8 cellular contexts compared by ENCODE assay signal in genomic region chr15:98442379-98442833, GRCh38.
DNase-seq lines count a peak whose midpoint lies in the region; ATAC-seq and TF ChIP-seq lines count a peak whose summit lies in the region.

No MANE protein-coding gene starts in this region.

- intact Hi-C loops in CD4-positive, alpha-beta T cell (cut with DNase I, micrococcal nuclease) = loop anchor here (1.0 to 10.0 kb wide), 5 partner anchors 216 to 772 kb away; no protein-coding TSS in a partner anchor

- H3K23ac ChIP-seq in neuronal stem cell (ENCODE audit: low read depth, low read length, poor library complexity) = no peak overlapping the region

- no peak overlapping the region for H2BK120ac ChIP-seq in neuronal stem cell (ENCODE audit: low read depth, low read length)

- H3K79me1 ChIP-seq in neuronal stem cell (ENCODE audit: low read depth, low read length) = no peaks in the 10 kb centered on the region

- POLR2A ChIA-PET in CD4-positive, alpha-beta T cell (lab: Charles Lee) = no interaction called here

- H4K91ac ChIP-seq in neuronal stem cell (ENCODE audit: low read depth, low read length, poor library complexity) = no peak overlapping the region

- peak; percentile 71 for TF ChIP-seq CTCF in CD4-positive, alpha-beta T cell (IDR thresholded peaks at IDR 0.05)

- H3K4ac ChIP-seq in neuronal stem cell (ENCODE audit: low read length) = no peak overlapping the region

- H3K27me3 ChIP-seq in CD4-positive, alpha-beta T cell (ENCODE audit: control insufficient read depth, insufficient read depth, low read length) = no peaks in the 10 kb centered on the region
- no peaks in the 10 kb centered on the region for H3K27me3 ChIP-seq in neuronal stem cell (ENCODE audit: control insufficient read depth in 3 of 3, insufficient read depth in 3 of 3, low read depth in 1 of 3, low read length in 3 of 3)

- peak; percentile 79 for ATAC-seq in CD4-positive, alpha-beta T cell (ENCODE audit: poor library complexity)
- ATAC-seq in GM19023 (IDR thresholded peaks at IDR 0.05; ENCODE audit: unreplicated experiment) (peak; percentile 71), HG03432 (IDR thresholded peaks at IDR 0.05; ENCODE audit: unreplicated experiment) (peak; percentile 67), HG02763 (IDR thresholded peaks at IDR 0.05; ENCODE audit: unreplicated experiment) (no peak)
- peak; percentile 71 for ATAC-seq in activated CD8-positive, alpha-beta memory T cell treated with anti-CD3 and anti-CD28 coated beads, Interleukin-2, amount 10 ng/mL, durations not matched to agents 7 days and 5 days

- H3K9me3 Mint-ChIP-seq in CD4-positive, alpha-beta T cell = no peaks in the 10 kb centered on the region
- H3K9me3 Mint-ChIP-seq in activated CD8-positive, alpha-beta memory T cell treated with anti-CD3 and anti-CD28 coated beads, Interleukin-2, amount 10 ng/mL, durations not matched to agents 7 days and 5 days (ENCODE audit: low read depth) = no peaks in the 10 kb centered on the region

- peaks cover 28% of the 10 kb centered on the region for H3K27me3 Mint-ChIP-seq in CD4-positive, alpha-beta T cell
- H3K27me3 Mint-ChIP-seq in activated CD8-positive, alpha-beta memory T cell treated with anti-CD3 and anti-CD28 coated beads, Interleukin-2, amount 10 ng/mL, durations not matched to agents 7 days and 5 days = no peaks in the 10 kb centered on the region

- no peak overlapping the region for H2BK15ac ChIP-seq in neuronal stem cell (ENCODE audit: low read length)

- peaks cover 0 to 8% of the 10 kb centered on the region in 2 donors for H3K4me1 ChIP-seq in neuronal stem cell (ENCODE audit: control insufficient read depth in 2 of 2, insufficient read depth in 1 of 2, low read depth in 1 of 2, low read length in 2 of 2)

- H3K14ac ChIP-seq in neuronal stem cell (ENCODE audit: low read length) = no peak overlapping the region

- H3K4me3 ChIP-seq in neuronal stem cell (ENCODE audit: low read length in 2 of 2) = no peak overlapping the region

- H3K27ac ChIP-seq in CD4-positive, alpha-beta T cell (ENCODE audit: low read depth, low read length) = no peak overlapping the region
- no peak overlapping the region for H3K27ac ChIP-seq in neuronal stem cell (replicated peaks; ENCODE audit: low read length)

- DNase-seq in CD4-positive, alpha-beta T cell = peak in 8 of 10 experiments; percentile 19 to 54 (median 25)
- peak; percentile 58 for DNase-seq in NCI-H748 (lab: John Stamatoyannopoulos, UW; ENCODE audit: unreplicated experiment)
- peak; percentile 66 for DNase-seq in activated CD8-positive, alpha-beta memory T cell treated with anti-CD3 and anti-CD28 coated beads, Interleukin-2, amount 10 ng/mL, durations not matched to agents 7 days and 5 days
- DNase-seq in fibroblast of gingiva (ENCODE audit: low read depth) = peak; percentile 89
- DNase-seq in neuronal stem cell (ENCODE audit: low spot score) = peak; percentile 67

- H3K18ac ChIP-seq in neuronal stem cell (ENCODE audit: low read length) = no peak overlapping the region

- no peaks in the 10 kb centered on the region for H3K36me3 Mint-ChIP-seq in CD4-positive, alpha-beta T cell (ENCODE audit: low read depth)
- no peaks in the 10 kb centered on the region for H3K36me3 Mint-ChIP-seq in activated CD8-positive, alpha-beta memory T cell treated with anti-CD3 and anti-CD28 coated beads, Interleukin-2, amount 10 ng/mL, durations not matched to agents 7 days and 5 days

- CTCF ChIA-PET in CD4-positive, alpha-beta T cell (lab: Charles Lee) = no interaction called here
- CTCF ChIA-PET in activated CD8-positive, alpha-beta memory T cell treated with anti-CD3 and anti-CD28 coated beads, Interleukin-2, amount 10 ng/mL, durations not matched to agents 7 days and 5 days (lab: Charles Lee) = interaction anchor here (1.2 to 2.4 kb wide), 4 partner anchors 15 to 408 kb away, joined by 3 to 6 read pairs (median 4); partner anchors contain the start of gene IGF1R

- no CpG with 5 or more reads among the region's 4 CpGs for WGBS in neuronal stem cell (ENCODE audit: extremely low coverage in 2 of 2, insufficient read length in 2 of 2, insufficient replicate concordance in 1 of 2), 2 donors

- no peak overlapping the region for H3K4me2 ChIP-seq in neuronal stem cell (ENCODE audit: insufficient read depth, low read length, poor library complexity, severe bottlenecking)

- no peak overlapping the region for H2BK5ac ChIP-seq in neuronal stem cell (ENCODE audit: low read length)

- H3K4me3 Mint-ChIP-seq in CD4-positive, alpha-beta T cell = no peak overlapping the region
- H3K4me3 Mint-ChIP-seq in activated CD8-positive, alpha-beta memory T cell treated with anti-CD3 and anti-CD28 coated beads, Interleukin-2, amount 10 ng/mL, durations not matched to agents 7 days and 5 days = no peak overlapping the region

- H3K9me3 ChIP-seq in CD4-positive, alpha-beta T cell (ENCODE audit: control insufficient read depth, low read length) = no peaks in the 10 kb centered on the region
- H3K9me3 ChIP-seq in neuronal stem cell (replicated peaks in 1 of 2; ENCODE audit: control insufficient read depth in 2 of 2, insufficient read depth in 1 of 2, low read depth in 1 of 2, low read length in 2 of 2) = no peaks in the 10 kb centered on the region

- H2BK12ac ChIP-seq in neuronal stem cell (ENCODE audit: low read length) = no peak overlapping the region

- H3K9ac ChIP-seq in neuronal stem cell (ENCODE audit: low read depth, low read length, poor library complexity) = no peak overlapping the region

- H2AK5ac ChIP-seq in neuronal stem cell (ENCODE audit: low read depth, low read length) = no peak overlapping the region

- H2AFZ ChIP-seq in neuronal stem cell (ENCODE audit: low read length) = no peak overlapping the region

- no peaks in the 10 kb centered on the region for H3K36me3 ChIP-seq in neuronal stem cell (replicated peaks in 1 of 2; ENCODE audit: control insufficient read depth in 2 of 2, insufficient read depth in 2 of 2, low read length in 2 of 2)

- H4K8ac ChIP-seq in neuronal stem cell (ENCODE audit: low read depth, low read length) = no peak overlapping the region

- no peak overlapping the region for H3K27ac Mint-ChIP-seq in CD4-positive, alpha-beta T cell
- H3K27ac Mint-ChIP-seq in activated CD8-positive, alpha-beta memory T cell treated with anti-CD3 and anti-CD28 coated beads, Interleukin-2, amount 10 ng/mL, durations not matched to agents 7 days and 5 days = no peak overlapping the region

- no peaks in the 10 kb centered on the region for H3K4me1 Mint-ChIP-seq in CD4-positive, alpha-beta T cell (ENCODE audit: low read depth)
- peaks cover 5% of the 10 kb centered on the region for H3K4me1 Mint-ChIP-seq in activated CD8-positive, alpha-beta memory T cell treated with anti-CD3 and anti-CD28 coated beads, Interleukin-2, amount 10 ng/mL, durations not matched to agents 7 days and 5 days

Comparison
In these comparisons a context has a peak if more than half of its experiments do, and no peak if none do; other contexts are left out.
1. DNase-seq: peak in every context shown above with its lines; median percentile 89 in fibroblast of gingiva; 67 in neuronal stem cell; 66 in activated CD8-positive, alpha-beta memory T cell treated with anti-CD3 and anti-CD28 coated beads, Interleukin-2, amount 10 ng/mL, durations not matched to agents 7 days and 5 days; 58 in NCI-H748; 25 in CD4-positive, alpha-beta T cell.